ENCODE assay signal across 16 cellular contexts in the genomic region with DNA sequence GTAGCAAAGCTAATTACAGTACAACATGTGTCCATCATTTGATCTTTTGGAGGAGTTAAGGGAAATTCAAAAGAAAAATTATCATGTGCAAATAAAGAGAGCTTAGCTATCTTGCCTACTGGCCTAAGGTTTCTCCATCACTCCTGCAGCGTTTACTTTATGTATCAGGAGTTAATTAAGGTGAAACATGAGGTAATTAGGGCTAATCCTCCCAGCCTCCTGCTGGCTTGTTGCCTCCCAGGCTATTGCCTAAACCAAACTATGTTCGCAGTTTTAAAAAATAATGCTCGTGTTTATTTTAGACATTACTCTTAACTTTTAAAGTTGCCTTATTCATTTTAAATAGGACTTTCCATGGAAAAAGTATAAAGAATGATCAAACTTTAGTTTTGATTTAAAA.
"Had no signal": no experiment of that assay in that cellular context is flagged by ENCODE, and none has a peak within 500 bp of the region (broad histone marks: within the 10 kb centered on the region; RNA-seq: fewer than 3 reads in every experiment).

No MANE protein-coding gene starts in this region.

- DNase-seq: activated CD4-positive, alpha-beta memory T cell treated with anti-CD3 and anti-CD28 coated beads, Interleukin-2, amount 10 ng/mL, durations not matched to agents 7 days and 5 days; activated CD4-positive, alpha-beta T cell treated with anti-CD3 and anti-CD28 coated beads for 48 hours; activated CD4-positive, CD25-positive, alpha-beta regulatory T cell; activated CD8-positive, alpha-beta memory T cell treated with anti-CD3 and anti-CD28 coated beads, Interleukin-2, amount 10 ng/mL, durations not matched to agents 7 days and 5 days; activated naive CD4-positive, alpha-beta T cell; activated naive CD8-positive, alpha-beta T cell treated with anti-CD3 and anti-CD28 coated beads for 36 hours; amniotic stem cell; effector memory CD4-positive, alpha-beta T cell; foreskin fibroblast; left cardiac atrium; naive thymus-derived CD8-positive, alpha-beta T cell; spleen; stimulated activated CD4-positive, alpha-beta T cell treated with anti-CD3 and anti-CD28 coated beads, Interleukin-4, amount 100 ng/mL, for 4 hours; testis had no signal

- H3K27ac ChIP-seq: cardiac muscle cell, parathyroid adenoma, spleen, testis had no signal

- H3K4me3 ChIP-seq: cardiac muscle cell, spleen, testis had no signal
